Comparison of ENCODE assay signal across 14 cellular contexts in the genomic region with DNA sequence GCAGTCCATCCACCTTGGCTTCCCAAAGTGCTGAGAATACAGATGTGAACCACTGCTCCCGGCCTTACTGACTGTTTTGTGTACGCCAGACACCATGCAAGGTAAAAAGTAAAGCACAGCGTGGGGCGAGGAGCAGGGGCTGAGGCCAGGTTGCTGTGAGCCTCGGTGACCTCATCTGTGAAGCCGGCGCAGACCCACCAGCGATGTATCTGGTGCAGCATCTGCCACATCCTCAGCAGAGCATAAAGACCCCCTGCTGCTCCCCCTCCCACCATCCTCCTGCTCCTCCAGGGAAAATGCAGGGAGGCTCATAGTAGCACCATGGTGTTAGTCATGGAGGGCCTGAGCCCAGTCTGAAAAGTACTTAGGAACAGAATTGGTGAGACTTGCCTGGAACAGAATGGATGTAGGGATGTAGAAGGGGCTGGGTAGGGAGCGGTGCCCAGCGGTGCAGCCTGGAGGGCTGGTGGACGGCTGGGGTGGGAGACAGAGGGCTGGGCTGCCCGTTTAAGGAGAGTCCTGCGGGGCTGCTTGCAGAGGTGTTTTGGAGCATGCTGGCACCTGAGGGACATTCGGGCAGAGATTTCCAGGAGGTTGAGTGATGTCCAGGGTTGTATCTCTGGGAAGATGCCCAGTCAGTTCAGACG.
DNase-seq lines count a peak whose midpoint lies in the region; ATAC-seq and TF ChIP-seq lines count a peak whose summit lies in the region.
"Had no signal": no experiment of that assay in that cellular context is flagged by ENCODE, and none has a peak within 500 bp of the region (broad histone marks: within the 10 kb centered on the region; RNA-seq: fewer than 3 reads in every experiment).

No MANE protein-coding gene starts in this region.

- H3K36me3 Mint-ChIP-seq in activated CD8-positive, alpha-beta memory T cell treated with anti-CD3 and anti-CD28 coated beads, Interleukin-2, amount 10 ng/mL, durations not matched to agents 7 days and 5 days: no peaks in the 10 kb centered on the region
- no peaks in the 10 kb centered on the region for H3K36me3 Mint-ChIP-seq in endothelial cell (ENCODE audit: low read depth, unreplicated experiment)

- no peak overlapping the region for H3K27ac Mint-ChIP-seq in activated CD8-positive, alpha-beta memory T cell treated with anti-CD3 and anti-CD28 coated beads, Interleukin-2, amount 10 ng/mL, durations not matched to agents 7 days and 5 days
- no peak overlapping the region for H3K27ac Mint-ChIP-seq in endothelial cell (ENCODE audit: unreplicated experiment)

- H3K4me2 ChIP-seq in neuronal stem cell (ENCODE audit: insufficient read depth, low read length, poor library complexity, severe bottlenecking): no peak overlapping the region
- H3K4me2 ChIP-seq: A549 had no signal

- H3K4me3 ChIP-seq in neuronal stem cell (ENCODE audit: low read length in 2 of 2): no peak overlapping the region
- H3K4me3 ChIP-seq: A549, MG63 had no signal

- intact Hi-C loops in Right ventricle myocardium superior (cut with DNase I): no loop called here

- no peak for TF ChIP-seq CTCF in endothelial cell (IDR thresholded peaks at IDR 0.05; ENCODE audit: unreplicated experiment)

- no peak overlapping the region for H2BK5ac ChIP-seq in neuronal stem cell (ENCODE audit: low read length)

- peaks cover 3% of the 10 kb centered on the region for H3K27me3 Mint-ChIP-seq in activated CD8-positive, alpha-beta memory T cell treated with anti-CD3 and anti-CD28 coated beads, Interleukin-2, amount 10 ng/mL, durations not matched to agents 7 days and 5 days
- H3K27me3 Mint-ChIP-seq in endothelial cell (ENCODE audit: unreplicated experiment): peaks cover 5% of the 10 kb centered on the region

- H3K4me1 Mint-ChIP-seq in activated CD8-positive, alpha-beta memory T cell treated with anti-CD3 and anti-CD28 coated beads, Interleukin-2, amount 10 ng/mL, durations not matched to agents 7 days and 5 days: no peaks in the 10 kb centered on the region
- H3K4me1 Mint-ChIP-seq in endothelial cell (ENCODE audit: unreplicated experiment): no peaks in the 10 kb centered on the region

- CTCF ChIA-PET in activated CD8-positive, alpha-beta memory T cell treated with anti-CD3 and anti-CD28 coated beads, Interleukin-2, amount 10 ng/mL, durations not matched to agents 7 days and 5 days (lab: Charles Lee): no interaction called here

- no peak overlapping the region for H2BK120ac ChIP-seq in neuronal stem cell (ENCODE audit: low read depth, low read length)

- H3K4me1 ChIP-seq in neuronal stem cell (ENCODE audit: control insufficient read depth in 2 of 2, insufficient read depth in 1 of 2, low read depth in 1 of 2, low read length in 2 of 2): no peaks in the 10 kb centered on the region
- H3K4me1 ChIP-seq: A549 had no signal

- H4K8ac ChIP-seq in neuronal stem cell (ENCODE audit: low read depth, low read length): no peak overlapping the region

- H3K27ac ChIP-seq in neuronal stem cell (replicated peaks; ENCODE audit: low read length): no peak overlapping the region
- H3K27ac ChIP-seq: A549, C4-2B had no signal

- H3K23ac ChIP-seq in neuronal stem cell (ENCODE audit: low read depth, low read length, poor library complexity): no peak overlapping the region

- H3K14ac ChIP-seq in neuronal stem cell (ENCODE audit: low read length): peak overlapping the region; percentile 71

- ATAC-seq in activated CD8-positive, alpha-beta memory T cell treated with anti-CD3 and anti-CD28 coated beads, Interleukin-2, amount 10 ng/mL, durations not matched to agents 7 days and 5 days: no peak
- ATAC-seq in HG02642 (IDR thresholded peaks at IDR 0.05; ENCODE audit: poor library complexity, unreplicated experiment) (no peak), Right ventricle myocardium superior (ENCODE audit: poor library complexity) (no peak)

- H2BK15ac ChIP-seq in neuronal stem cell (ENCODE audit: low read length): no peak overlapping the region

- WGBS in neuronal stem cell (ENCODE audit: extremely low coverage in 2 of 2, insufficient read length in 2 of 2, insufficient replicate concordance in 1 of 2), 2 donors: no CpG with 5 or more reads among the region's 15 CpGs

- peak overlapping the region; percentile 93 for H3K4ac ChIP-seq in neuronal stem cell (ENCODE audit: low read length)

- no peaks in the 10 kb centered on the region for H3K9me3 Mint-ChIP-seq in activated CD8-positive, alpha-beta memory T cell treated with anti-CD3 and anti-CD28 coated beads, Interleukin-2, amount 10 ng/mL, durations not matched to agents 7 days and 5 days (ENCODE audit: low read depth)
- H3K9me3 Mint-ChIP-seq in endothelial cell (ENCODE audit: unreplicated experiment): no peaks in the 10 kb centered on the region

- H2AFZ ChIP-seq in neuronal stem cell (ENCODE audit: low read length): no peak overlapping the region

- peak overlapping the region; percentile 44 for H3K18ac ChIP-seq in neuronal stem cell (ENCODE audit: low read length)

- no peaks in the 10 kb centered on the region for H3K36me3 ChIP-seq in neuronal stem cell (replicated peaks in 1 of 2; ENCODE audit: control insufficient read depth in 2 of 2, insufficient read depth in 2 of 2, low read length in 2 of 2)
- H3K36me3 ChIP-seq: MG63 had no signal

- H3K27me3 ChIP-seq in neuronal stem cell (ENCODE audit: control insufficient read depth in 3 of 3, insufficient read depth in 3 of 3, low read depth in 1 of 3, low read length in 3 of 3): no peaks in the 10 kb centered on the region

- peak; percentile 28 for DNase-seq in activated CD8-positive, alpha-beta memory T cell treated with anti-CD3 and anti-CD28 coated beads, Interleukin-2, amount 10 ng/mL, durations not matched to agents 7 days and 5 days
- no peak for DNase-seq in activated CD8-positive, alpha-beta memory T cell treated with anti-CD3 and anti-CD28 coated beads, Interleukin-2, amount 50 U/mL, for 4 hours
- DNase-seq in endothelial cell (ENCODE audit: low spot score) (peak; percentile 1), neuronal stem cell (ENCODE audit: low spot score) (no peak), SIG-M5 treated with dmso at 0.1 percent for 504 hours (lab: John Stamatoyannopoulos, UW; ENCODE audit: unreplicated experiment) (no peak), Right ventricle myocardium superior (no peak)
- DNase-seq: DMS153, EL, MG63, NCI-H187 treated with DMSO at 0.1 percent for 48 hours, NCI-H524 treated with DMSO at 0.1 percent for 48 hours had no signal

- no peak overlapping the region for H3K4me3 Mint-ChIP-seq in activated CD8-positive, alpha-beta memory T cell treated with anti-CD3 and anti-CD28 coated beads, Interleukin-2, amount 10 ng/mL, durations not matched to agents 7 days and 5 days
- H3K4me3 Mint-ChIP-seq in endothelial cell (ENCODE audit: unreplicated experiment): no peak overlapping the region

- H3K9ac ChIP-seq in neuronal stem cell (ENCODE audit: low read depth, low read length, poor library complexity): peak overlapping the region; percentile 44

- H4K91ac ChIP-seq in neuronal stem cell (ENCODE audit: low read depth, low read length, poor library complexity): no peak overlapping the region

- no peaks in the 10 kb centered on the region for H3K79me1 ChIP-seq in neuronal stem cell (ENCODE audit: low read depth, low read length)

- H2AK5ac ChIP-seq in neuronal stem cell (ENCODE audit: low read depth, low read length): peak overlapping the region; percentile 37

- H3K9me3 ChIP-seq in neuronal stem cell (replicated peaks in 1 of 2; ENCODE audit: control insufficient read depth in 2 of 2, insufficient read depth in 1 of 2, low read depth in 1 of 2, low read length in 2 of 2): peaks cover 0 to 4% of the 10 kb centered on the region in 2 donors
- H3K9me3 ChIP-seq: A549, MG63 had no signal

- no peak overlapping the region for H2BK12ac ChIP-seq in neuronal stem cell (ENCODE audit: low read length)

Comparison
In these comparisons a context has a peak if more than half of its experiments do, and no peak if none do; other contexts are left out.
1. DNase-seq: peak in activated CD8-positive, alpha-beta memory T cell treated with anti-CD3 and anti-CD28 coated beads, Interleukin-2, amount 10 ng/mL, durations not matched to agents 7 days and 5 days (single experiment) and endothelial cell (single experiment); none in activated CD8-positive, alpha-beta memory T cell treated with anti-CD3 and anti-CD28 coated beads, Interleukin-2, amount 50 U/mL, for 4 hours (single experiment), neuronal stem cell (single experiment), SIG-M5 treated with dmso at 0.1 percent for 504 hours (single experiment) and Right ventricle myocardium superior (single experiment).